Comparison of ENCODE assay signal across 1 cellular context in genomic region chr17:4008082-4008435, GRCh38.
TF ChIP-seq lines count a peak whose summit lies in the region.

No MANE protein-coding gene starts in this region.

TF ChIP-seq in HEK293, 187 proteins besides CTCF, POLR2A, EP300 and RAD21:
- no peak for TF ChIP-seq ZNF280D (tag by site-specific recombination; IDR thresholded peaks at IDR 0.05)
- 0 out of 2 replicates have a peak, but pooled peaks have one; percentile 10 for TF ChIP-seq ZNF654 (tag by site-specific recombination; IDR thresholded peaks at IDR 0.05; ENCODE audit: low read depth)
